In genomic region chr19:15937771-15938170, GRCh38 we compare ENCODE assay signal across 35 cellular contexts. TPM values are rescaled to one million over a fixed set of nuclear protein-coding genes. Genes with fewer than 3 reads are reported as not detected.
"Had no signal": no experiment of that assay in that cellular context is flagged by ENCODE, and none has a peak within 500 bp of the region (broad histone marks: within the 10 kb centered on the region; RNA-seq: fewer than 3 reads in every experiment).

No MANE protein-coding gene starts in this region.

- H3K9me3 ChIP-seq: adrenal gland, body of pancreas, breast epithelium had no signal

- DNase-seq: activated B cell treated with CpG ODN at 0.5 μM for 24 hours; activated CD4-positive, alpha-beta memory T cell treated with anti-CD3 and anti-CD28 coated beads for 36 hours; activated CD4-positive, alpha-beta T cell treated with anti-CD3 and anti-CD28 coated beads for 4 hours; activated CD4-positive, alpha-beta T cell treated with anti-CD3 and anti-CD28 coated beads, Interleukin-2, amount 50 U/mL, for 1 hour; activated CD4-positive, alpha-beta T cell treated with anti-CD3 and anti-CD28 coated beads, Interleukin-2, amount 50 U/mL, for 4 hours; activated CD4-positive, CD25-positive, alpha-beta regulatory T cell treated with anti-CD3 and anti-CD28 coated beads, Interleukin-2, amount 50 U/mL, for 72 hours; activated CD8-positive, alpha-beta memory T cell treated with anti-CD3 and anti-CD28 coated beads, Interleukin-2, amount 50 U/mL, for 4 hours; activated CD8-positive, alpha-beta T cell treated with anti-CD3 and anti-CD28 coated beads for 36 hours; activated gamma-delta T cell treated with Interleukin-2 at 50 U/mL for 16 hours; activated naive CD4-positive, alpha-beta T cell; activated naive CD4-positive, alpha-beta T cell treated with anti-CD3 and anti-CD28 coated beads for 36 hours; activated naive CD4-positive, alpha-beta T cell treated with anti-CD3 and anti-CD28 coated beads, Interleukin-2, amount 50 U/mL, for 16 hours; activated naive CD8-positive, alpha-beta T cell treated with anti-CD3 and anti-CD28 coated beads for 36 hours; activated T-cell treated with anti-CD3 and anti-CD28 coated beads for 4 hours; activated T-cell treated with anti-CD3 and anti-CD28 coated beads, Interleukin-2, amount 50 U/mL, for 1 hour; activated T-cell treated with anti-CD3 and anti-CD28 coated beads, Interleukin-2, amount 50 U/mL, for 4 hours; activated T-cell treated with anti-CD3 and anti-CD28 coated beads, Interleukin-2, amount 50 U/mL, for 72 hours; adrenal gland; amniotic stem cell; aorta; brain microvascular endothelial cell; central memory CD4-positive, alpha-beta T cell; T-helper 1 cell; T-helper 2 cell; T-helper 9 cell had no signal

- H3K27me3 ChIP-seq: body of pancreas had no signal

- H3K36me3 ChIP-seq: adrenal gland, brain microvascular endothelial cell, breast epithelium had no signal

- H3K27ac ChIP-seq: adrenal gland, body of pancreas, brain microvascular endothelial cell, breast epithelium, VCaP had no signal

- H3K4me3 ChIP-seq: adrenal gland, body of pancreas, breast epithelium had no signal

- H3K4me1 ChIP-seq: adrenal gland, breast epithelium had no signal

RNA-seq across cellular contexts. Expression of gene CYP4F11, which starts 3.4 kb away (rescaled TPM):
- total RNA-seq: activated B cell treated with CpG ODN at 0.5 μM for 24 hours; activated CD4-positive, alpha-beta memory T cell treated with anti-CD3 and anti-CD28 coated beads for 36 hours; activated CD8-positive, alpha-beta memory T cell treated with anti-CD3 and anti-CD28 coated beads for 36 hours; activated CD8-positive, alpha-beta T cell treated with anti-CD3 and anti-CD28 coated beads for 36 hours; activated naive CD4-positive, alpha-beta T cell treated with anti-CD3 and anti-CD28 coated beads for 36 hours; activated naive CD4-positive, alpha-beta T cell treated with anti-CD3 and anti-CD28 coated beads, Interleukin-2, amount 50 U/mL, for 72 hours; activated naive CD8-positive, alpha-beta T cell treated with anti-CD3 and anti-CD28 coated beads for 36 hours; activated T-cell treated with anti-CD3 and anti-CD28 coated beads, Interleukin-2, amount 50 U/mL, for 72 hours; activated T-helper 1 cell treated with anti-CD3 and anti-CD28 coated beads, Interleukin-12 subunit alpha, Interleukin-12 subunit beta, Interleukin-2, Interleukin-4 antibody, amounts not matched to agents 30 ng/mL and 10 ng/mL and 1 ng/mL, durations not matched to agents 14 hours and 24 hours and 36 hours; activated T-helper 17 cell treated with anti-CD3 and anti-CD28 coated beads, Interleukin-2, amount 50 U/mL, for 72 hours; astrocyte; cerebellum had no signal

RNA-seq across cellular contexts. Expression of gene OR10H4, which starts 11.0 kb away (rescaled TPM):
- total RNA-seq: activated B cell treated with CpG ODN at 0.5 μM for 24 hours; activated CD4-positive, alpha-beta memory T cell treated with anti-CD3 and anti-CD28 coated beads for 36 hours; activated CD8-positive, alpha-beta memory T cell treated with anti-CD3 and anti-CD28 coated beads for 36 hours; activated CD8-positive, alpha-beta T cell treated with anti-CD3 and anti-CD28 coated beads for 36 hours; activated naive CD4-positive, alpha-beta T cell treated with anti-CD3 and anti-CD28 coated beads for 36 hours; activated naive CD4-positive, alpha-beta T cell treated with anti-CD3 and anti-CD28 coated beads, Interleukin-2, amount 50 U/mL, for 72 hours; activated naive CD8-positive, alpha-beta T cell treated with anti-CD3 and anti-CD28 coated beads for 36 hours; activated T-cell treated with anti-CD3 and anti-CD28 coated beads, Interleukin-2, amount 50 U/mL, for 4 hours; activated T-cell treated with anti-CD3 and anti-CD28 coated beads, Interleukin-2, amount 50 U/mL, for 72 hours; activated T-helper 1 cell treated with anti-CD3 and anti-CD28 coated beads, Interleukin-12 subunit alpha, Interleukin-12 subunit beta, Interleukin-2, Interleukin-4 antibody, amounts not matched to agents 30 ng/mL and 10 ng/mL and 1 ng/mL, durations not matched to agents 14 hours and 24 hours and 36 hours; activated T-helper 17 cell treated with anti-CD3 and anti-CD28 coated beads, Interleukin-2, amount 50 U/mL, for 72 hours; adrenal gland; aorta; astrocyte; body of pancreas; breast epithelium; cardiac septum; cerebellum had no signal

RNA-seq across cellular contexts. Expression of gene CYP4F2, which starts 39.9 kb away (rescaled TPM):
- total RNA-seq: activated B cell treated with CpG ODN at 0.5 μM for 24 hours; activated CD4-positive, alpha-beta memory T cell treated with anti-CD3 and anti-CD28 coated beads for 36 hours; activated T-cell treated with anti-CD3 and anti-CD28 coated beads, Interleukin-2, amount 50 U/mL, for 4 hours; activated T-helper 1 cell treated with anti-CD3 and anti-CD28 coated beads, Interleukin-12 subunit alpha, Interleukin-12 subunit beta, Interleukin-2, Interleukin-4 antibody, amounts not matched to agents 30 ng/mL and 10 ng/mL and 1 ng/mL, durations not matched to agents 14 hours and 24 hours and 36 hours; activated T-helper 17 cell treated with anti-CD3 and anti-CD28 coated beads, Interleukin-2, amount 50 U/mL, for 72 hours; adrenal gland; aorta; astrocyte; body of pancreas; cardiac septum; cerebellum had no signal
